In genomic region chr9:134864821-134865190, GRCh38 we compare ENCODE assay signal across 35 cellular contexts. TPM values are rescaled to one million over a fixed set of nuclear protein-coding genes. Genes with fewer than 3 reads are reported as not detected.
"Had no signal": no experiment of that assay in that cellular context is flagged by ENCODE, and none has a peak within 500 bp of the region (broad histone marks: within the 10 kb centered on the region; RNA-seq: fewer than 3 reads in every experiment).

No MANE protein-coding gene starts in this region.

- ATAC-seq: activated CD4-positive, CD25-positive, alpha-beta regulatory T cell treated with anti-CD3 and anti-CD28 coated beads, Interleukin-2, amount 50 U/mL, for 24 hours; foreskin keratinocyte; left lung; naive thymus-derived CD4-positive, alpha-beta T cell had no signal

- H3K9ac ChIP-seq: parathyroid adenoma had no signal

- H3K27me3 Mint-ChIP-seq: activated naive CD4-positive, alpha-beta T cell treated with anti-CD3 and anti-CD28 coated beads, Interleukin-2, amount 10 ng/mL, durations not matched to agents 7 days and 5 days; activated naive CD8-positive, alpha-beta T cell treated with anti-CD3 and anti-CD28 coated beads, Interleukin-2, amount 10 ng/mL, durations not matched to agents 7 days and 5 days had no signal

- H3K4me3 Mint-ChIP-seq: activated naive CD4-positive, alpha-beta T cell treated with anti-CD3 and anti-CD28 coated beads, Interleukin-2, amount 10 ng/mL, durations not matched to agents 7 days and 5 days; activated naive CD8-positive, alpha-beta T cell treated with anti-CD3 and anti-CD28 coated beads, Interleukin-2, amount 10 ng/mL, durations not matched to agents 7 days and 5 days; activated T-cell treated with anti-CD3 and anti-CD28 coated beads, Interleukin-2, amount 50 U/mL, for 24 hours; dendritic cell treated with granulocyte-macrophage colony-stimulating factor and Interleukin-4, amounts not matched to agents 40 ng/mL and 50 ng/mL, for 4 days; immature natural killer cell; naive thymus-derived CD4-positive, alpha-beta T cell had no signal

- H3K27ac Mint-ChIP-seq: activated naive CD4-positive, alpha-beta T cell treated with anti-CD3 and anti-CD28 coated beads, Interleukin-2, amount 10 ng/mL, durations not matched to agents 7 days and 5 days; activated naive CD8-positive, alpha-beta T cell treated with anti-CD3 and anti-CD28 coated beads, Interleukin-2, amount 10 ng/mL, durations not matched to agents 7 days and 5 days; activated T-cell treated with anti-CD3 and anti-CD28 coated beads, Interleukin-2, amount 50 U/mL, for 24 hours; dendritic cell treated with granulocyte-macrophage colony-stimulating factor and Interleukin-4, amounts not matched to agents 40 ng/mL and 50 ng/mL, for 4 days; immature natural killer cell; naive thymus-derived CD4-positive, alpha-beta T cell had no signal

- H3K4me1 ChIP-seq: foreskin keratinocyte, left lung, parathyroid adenoma had no signal

- H3K27ac ChIP-seq: brain microvascular endothelial cell, foreskin keratinocyte, left lung, parathyroid adenoma, right atrium auricular region, thyroid gland, WERI-Rb-1 had no signal

- H3K36me3 ChIP-seq: brain microvascular endothelial cell, esophagus muscularis mucosa, heart left ventricle, left lung, right atrium auricular region, thyroid gland, WERI-Rb-1 had no signal

- H3K79me2 ChIP-seq: parathyroid adenoma had no signal

- H3K9me3 Mint-ChIP-seq: activated naive CD4-positive, alpha-beta T cell treated with anti-CD3 and anti-CD28 coated beads, Interleukin-2, amount 10 ng/mL, durations not matched to agents 7 days and 5 days; dendritic cell treated with granulocyte-macrophage colony-stimulating factor and Interleukin-4, amounts not matched to agents 40 ng/mL and 50 ng/mL, for 4 days; immature natural killer cell had no signal

- H2AFZ ChIP-seq: parathyroid adenoma had no signal

- H3K4me3 ChIP-seq: esophagus muscularis mucosa, heart left ventricle, left lung, right atrium auricular region, thyroid gland had no signal

- H3K27me3 ChIP-seq: brain microvascular endothelial cell, foreskin keratinocyte, heart left ventricle, right atrium auricular region, thyroid gland had no signal

- H3K4me1 Mint-ChIP-seq: activated naive CD4-positive, alpha-beta T cell treated with anti-CD3 and anti-CD28 coated beads, Interleukin-2, amount 10 ng/mL, durations not matched to agents 7 days and 5 days; activated naive CD8-positive, alpha-beta T cell treated with anti-CD3 and anti-CD28 coated beads, Interleukin-2, amount 10 ng/mL, durations not matched to agents 7 days and 5 days; immature natural killer cell; naive thymus-derived CD4-positive, alpha-beta T cell had no signal

- DNase-seq: activated CD4-positive, alpha-beta T cell treated with anti-CD3 and anti-CD28 coated beads for 48 hours; activated CD4-positive, alpha-beta T cell treated with anti-CD3 and anti-CD28 coated beads, Interleukin-2, amount 50 U/mL, for 48 hours; activated CD8-positive, alpha-beta memory T cell treated with anti-CD3 and anti-CD28 coated beads, Interleukin-2, amount 50 U/mL, for 48 hours; activated gamma-delta T cell; activated naive CD4-positive, alpha-beta T cell treated with anti-CD3 and anti-CD28 coated beads, Interleukin-2, amount 10 ng/mL, durations not matched to agents 7 days and 5 days; activated naive CD8-positive, alpha-beta T cell treated with anti-CD3 and anti-CD28 coated beads, Interleukin-2, amount 10 ng/mL, durations not matched to agents 7 days and 5 days; activated T-cell treated with anti-CD3 and anti-CD28 coated beads, Interleukin-2, amount 50 U/mL, for 24 hours; amniotic stem cell; brain microvascular endothelial cell; central memory CD4-positive, alpha-beta T cell; foreskin keratinocyte; heart left ventricle; hypothalamus; immature natural killer cell; kidney glomerular epithelial cell; midbrain; naive thymus-derived CD4-positive, alpha-beta T cell; nucleus accumbens; stimulated activated CD4-positive, alpha-beta T cell treated with anti-CD3 and anti-CD28 coated beads, Interleukin-2, amount 100 ng/mL, for 48 hours; stimulated activated naive CD4-positive, alpha-beta T cell treated with Interleukin-2 at 50 U/mL for 16 hours; T-helper 9 cell; thyroid gland; WERI-Rb-1 had no signal

- H3K36me3 Mint-ChIP-seq: activated naive CD4-positive, alpha-beta T cell treated with anti-CD3 and anti-CD28 coated beads, Interleukin-2, amount 10 ng/mL, durations not matched to agents 7 days and 5 days; activated naive CD8-positive, alpha-beta T cell treated with anti-CD3 and anti-CD28 coated beads, Interleukin-2, amount 10 ng/mL, durations not matched to agents 7 days and 5 days; immature natural killer cell; naive thymus-derived CD4-positive, alpha-beta T cell had no signal

- H3K9me3 ChIP-seq: esophagus muscularis mucosa, left lung, right atrium auricular region, thyroid gland had no signal

RNA-seq across cellular contexts. Expression of gene FCN2, which starts 15.8 kb away (rescaled TPM):
- total RNA-seq: activated CD8-positive, alpha-beta memory T cell treated with anti-CD3 and anti-CD28 coated beads for 36 hours; activated naive CD8-positive, alpha-beta T cell treated with anti-CD3 and anti-CD28 coated beads, Interleukin-2, amount 10 ng/mL, durations not matched to agents 7 days and 5 days; astrocyte; esophagus muscularis mucosa; foreskin keratinocyte; left lung; lung microvascular endothelial cell; naive thymus-derived CD4-positive, alpha-beta T cell; pulmonary artery endothelial cell; right atrium auricular region; T-helper 1 cell treated with Interleukin-12 subunit alpha and Interleukin-12 subunit beta and Interleukin-4 antibody, amounts not matched to agents 30 ng/mL and 1 ng/mL, for 36 hours had no signal
- polyA plus RNA-seq: foreskin keratinocyte; immature natural killer cell; naive thymus-derived CD4-positive, alpha-beta T cell; neural cell had no signal

RNA-seq across cellular contexts. Expression of gene FCN1, which starts 52.9 kb away (rescaled TPM):
- total RNA-seq: activated CD8-positive, alpha-beta memory T cell treated with anti-CD3 and anti-CD28 coated beads for 36 hours; astrocyte; foreskin keratinocyte; lung microvascular endothelial cell; pulmonary artery endothelial cell; T-helper 1 cell treated with Interleukin-12 subunit alpha and Interleukin-12 subunit beta and Interleukin-4 antibody, amounts not matched to agents 30 ng/mL and 1 ng/mL, for 36 hours had no signal
- polyA plus RNA-seq: foreskin keratinocyte, neural cell had no signal
